In the genomic region with DNA sequence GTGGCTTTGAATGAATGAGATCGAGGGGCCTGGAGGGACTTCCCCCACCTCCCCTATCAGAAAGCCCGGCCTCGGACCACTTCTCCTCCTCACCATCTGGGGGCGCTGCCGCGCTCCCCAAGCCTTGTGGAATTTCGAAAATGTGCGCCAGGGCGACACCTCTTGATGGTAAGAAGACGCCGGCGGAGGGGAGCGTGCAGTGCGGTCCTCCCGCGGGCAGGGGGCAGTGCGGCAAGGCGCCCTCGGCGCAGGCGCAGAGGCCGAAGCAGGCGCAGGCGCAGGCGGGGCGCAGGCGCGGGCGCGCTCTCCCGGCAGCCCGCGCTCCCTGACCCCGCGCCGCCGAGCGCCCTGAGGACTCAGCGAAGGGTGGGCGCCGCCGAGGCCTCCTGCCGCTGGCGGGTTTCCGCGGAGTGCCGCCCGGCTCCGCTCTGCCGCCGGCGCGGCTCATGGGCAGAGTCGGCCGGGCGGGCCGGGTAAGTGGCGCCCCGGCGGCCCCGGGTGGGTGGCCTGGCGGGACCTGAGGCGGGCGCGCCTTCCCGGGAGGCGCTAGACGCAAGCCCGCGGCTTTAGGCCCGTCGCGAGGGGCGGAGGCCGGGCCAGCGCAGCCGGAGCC, we compare ENCODE assay signal across 1 cellular context.
TF ChIP-seq lines count a peak whose summit lies in the region.

A gene with protein sequence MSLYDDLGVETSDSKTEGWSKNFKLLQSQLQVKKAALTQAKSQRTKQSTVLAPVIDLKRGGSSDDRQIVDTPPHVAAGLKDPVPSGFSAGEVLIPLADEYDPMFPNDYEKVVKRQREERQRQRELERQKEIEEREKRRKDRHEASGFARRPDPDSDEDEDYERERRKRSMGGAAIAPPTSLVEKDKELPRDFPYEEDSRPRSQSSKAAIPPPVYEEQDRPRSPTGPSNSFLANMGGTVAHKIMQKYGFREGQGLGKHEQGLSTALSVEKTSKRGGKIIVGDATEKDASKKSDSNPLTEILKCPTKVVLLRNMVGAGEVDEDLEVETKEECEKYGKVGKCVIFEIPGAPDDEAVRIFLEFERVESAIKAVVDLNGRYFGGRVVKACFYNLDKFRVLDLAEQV (plus strand): TSS at position 314 of the 613 bp plus-strand sequence. CDS start 8,032 bp downstream, outside the sequence.

TF ChIP-seq in K562, 482 proteins besides CTCF, POLR2A, EP300 and RAD21 (continued from another document and continues in another):
- TF ChIP-seq RBFOX2 (IDR thresholded peaks at IDR 0.05; ENCODE audit: low read depth, low read length) (peak; percentile 77), NEUROD1 (IDR thresholded peaks at IDR 0.05; ENCODE audit: borderline replicate concordance, low read depth, low read length, partially characterized antibody) (peak; percentile 70), FOXM1 (IDR thresholded peaks at IDR 0.05; ENCODE audit: low read depth) (peak; percentile 68), FOXM1 (CRISPR knock-in tag; IDR thresholded peaks at IDR 0.05; ENCODE audit: low read depth) (0 out of 2 replicates have a peak, but pooled peaks have one; percentile 68), FOSL1 (tag; conservative IDR thresholded peaks at IDR 0.05) (no peak), DDX20 (tag; IDR thresholded peaks at IDR 0.05; ENCODE audit: low read depth) (no peak), CHD2 (IDR thresholded peaks at IDR 0.05; ENCODE audit: low read depth, low read length) (no peak), SPI1 (IDR thresholded peaks at IDR 0.05; ENCODE audit: borderline replicate concordance, low read depth, low read length) (0 out of 2 replicates have a peak, but pooled peaks have one; percentile 28), LARP7 (IDR thresholded peaks at IDR 0.05) (no peak), DMBX1 (CRISPR knock-in tag; IDR thresholded peaks at IDR 0.05; ENCODE audit: borderline replicate concordance) (no peak), TEAD4 (IDR thresholded peaks at IDR 0.05; ENCODE audit: low read length) (peak; percentile 90), TEAD4 (CRISPR knock-in tag; IDR thresholded peaks at IDR 0.05; ENCODE audit: borderline replicate concordance) (peak; percentile 96), FOXJ2 (tag; IDR thresholded peaks at IDR 0.05) (no peak), ZNF75A (CRISPR knock-in tag; IDR thresholded peaks at IDR 0.05) (no peak), PHF8 (IDR thresholded peaks at IDR 0.05; ENCODE audit: borderline replicate concordance, low read length) (peak; percentile 92; the same call in 1 of the 2 replicates), NCOA4 (IDR thresholded peaks at IDR 0.05; ENCODE audit: partially characterized antibody) (no peak), ADNP (tag; IDR thresholded peaks at IDR 0.05) (no peak), ATF7 (IDR thresholded peaks at IDR 0.05) (peak; percentile 82), NFIC (IDR thresholded peaks at IDR 0.05) (0 out of 2 replicates have a peak, but pooled peaks have one; percentile 18), HMGN3 (IDR thresholded peaks at IDR 0.05; ENCODE audit: borderline replicate concordance, extremely low read depth, insufficient read length, low read depth, low read length) (peak; percentile 54), POLR2AphosphoS5 (IDR thresholded peaks at IDR 0.05; ENCODE audit: control insufficient read depth, insufficient read depth, low read depth, low read length) (peak; percentile 61; the same call in 1 of the 2 replicates), STAT5B (CRISPR knock-in tag; IDR thresholded peaks at IDR 0.05) (no peak), MAZ (CRISPR knock-in tag; conservative IDR thresholded peaks at IDR 0.05 in 1 of 2, IDR thresholded peaks at IDR 0.05 in 1 of 2) (peak; percentile 68 to 90), CTBP1 (IDR thresholded peaks at IDR 0.05; ENCODE audit: borderline replicate concordance) (peak; percentile 83), HNRNPH1 (optimal IDR thresholded peaks at IDR 0.05; ENCODE audit: low read depth, low read length) (no peak), TBL1XR1 (IDR thresholded peaks at IDR 0.05; ENCODE audit: low read length in 2 of 2) (peak; percentile 22 to 37; a peak in 1 of 4 replicates), GABPB1 (CRISPR knock-in tag; IDR thresholded peaks at IDR 0.05) (0 out of 2 replicates have a peak, but pooled peaks have one; percentile 55), NBN (IDR thresholded peaks at IDR 0.05; ENCODE audit: low read depth) (peak; percentile 54; the same call in 1 of the 2 replicates), TOE1 (IDR thresholded peaks at IDR 0.05; ENCODE audit: borderline replicate concordance) (peak; percentile 30; the same call in 1 of the 2 replicates), TOE1 (CRISPR knock-in tag; IDR thresholded peaks at IDR 0.05; ENCODE audit: borderline replicate concordance, low read depth) (no peak), FOXK2 (conservative IDR thresholded peaks at IDR 0.05 in 1 of 2, IDR thresholded peaks at IDR 0.05 in 1 of 2; ENCODE audit: low read depth in 2 of 2) (0 out of 4 replicates have a peak, but pooled peaks of 1 of the 2 experiments have one; percentile 34)
- TF ChIP-seq, protein P1, sequence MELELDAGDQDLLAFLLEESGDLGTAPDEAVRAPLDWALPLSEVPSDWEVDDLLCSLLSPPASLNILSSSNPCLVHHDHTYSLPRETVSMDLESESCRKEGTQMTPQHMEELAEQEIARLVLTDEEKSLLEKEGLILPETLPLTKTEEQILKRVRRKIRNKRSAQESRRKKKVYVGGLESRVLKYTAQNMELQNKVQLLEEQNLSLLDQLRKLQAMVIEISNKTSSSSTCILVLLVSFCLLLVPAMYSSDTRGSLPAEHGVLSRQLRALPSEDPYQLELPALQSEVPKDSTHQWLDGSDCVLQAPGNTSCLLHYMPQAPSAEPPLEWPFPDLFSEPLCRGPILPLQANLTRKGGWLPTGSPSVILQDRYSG (tag; conservative IDR thresholded peaks at IDR 0.05; ENCODE audit: low read depth), result no peak
- TF ChIP-seq, protein P2, sequence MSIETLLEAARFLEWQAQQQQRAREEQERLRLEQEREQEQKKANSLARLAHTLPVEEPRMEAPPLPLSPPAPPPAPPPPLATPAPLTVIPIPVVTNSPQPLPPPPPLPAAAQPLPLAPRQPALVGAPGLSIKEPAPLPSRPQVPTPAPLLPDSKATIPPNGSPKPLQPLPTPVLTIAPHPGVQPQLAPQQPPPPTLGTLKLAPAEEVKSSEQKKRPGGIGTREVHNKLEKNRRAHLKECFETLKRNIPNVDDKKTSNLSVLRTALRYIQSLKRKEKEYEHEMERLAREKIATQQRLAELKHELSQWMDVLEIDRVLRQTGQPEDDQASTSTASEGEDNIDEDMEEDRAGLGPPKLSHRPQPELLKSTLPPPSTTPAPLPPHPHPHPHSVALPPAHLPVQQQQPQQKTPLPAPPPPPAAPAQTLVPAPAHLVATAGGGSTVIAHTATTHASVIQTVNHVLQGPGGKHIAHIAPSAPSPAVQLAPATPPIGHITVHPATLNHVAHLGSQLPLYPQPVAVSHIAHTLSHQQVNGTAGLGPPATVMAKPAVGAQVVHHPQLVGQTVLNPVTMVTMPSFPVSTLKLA (conservative IDR thresholded peaks at IDR 0.05), result peak; percentile 57 to 70; a peak in 3 of 4 replicates
- TF ChIP-seq, protein P3, sequence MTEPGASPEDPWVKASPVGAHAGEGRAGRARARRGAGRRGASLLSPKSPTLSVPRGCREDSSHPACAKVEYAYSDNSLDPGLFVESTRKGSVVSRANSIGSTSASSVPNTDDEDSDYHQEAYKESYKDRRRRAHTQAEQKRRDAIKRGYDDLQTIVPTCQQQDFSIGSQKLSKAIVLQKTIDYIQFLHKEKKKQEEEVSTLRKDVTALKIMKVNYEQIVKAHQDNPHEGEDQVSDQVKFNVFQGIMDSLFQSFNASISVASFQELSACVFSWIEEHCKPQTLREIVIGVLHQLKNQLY (CRISPR knock-in tag; conservative IDR thresholded peaks at IDR 0.05), result no peak
- TF ChIP-seq, protein P4, sequence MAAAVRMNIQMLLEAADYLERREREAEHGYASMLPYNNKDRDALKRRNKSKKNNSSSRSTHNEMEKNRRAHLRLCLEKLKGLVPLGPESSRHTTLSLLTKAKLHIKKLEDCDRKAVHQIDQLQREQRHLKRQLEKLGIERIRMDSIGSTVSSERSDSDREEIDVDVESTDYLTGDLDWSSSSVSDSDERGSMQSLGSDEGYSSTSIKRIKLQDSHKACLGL (CRISPR knock-in tag; IDR thresholded peaks at IDR 0.05; ENCODE audit: borderline replicate concordance, poor library complexity, severe bottlenecking), result no peak
- TF ChIP-seq, protein P5, sequence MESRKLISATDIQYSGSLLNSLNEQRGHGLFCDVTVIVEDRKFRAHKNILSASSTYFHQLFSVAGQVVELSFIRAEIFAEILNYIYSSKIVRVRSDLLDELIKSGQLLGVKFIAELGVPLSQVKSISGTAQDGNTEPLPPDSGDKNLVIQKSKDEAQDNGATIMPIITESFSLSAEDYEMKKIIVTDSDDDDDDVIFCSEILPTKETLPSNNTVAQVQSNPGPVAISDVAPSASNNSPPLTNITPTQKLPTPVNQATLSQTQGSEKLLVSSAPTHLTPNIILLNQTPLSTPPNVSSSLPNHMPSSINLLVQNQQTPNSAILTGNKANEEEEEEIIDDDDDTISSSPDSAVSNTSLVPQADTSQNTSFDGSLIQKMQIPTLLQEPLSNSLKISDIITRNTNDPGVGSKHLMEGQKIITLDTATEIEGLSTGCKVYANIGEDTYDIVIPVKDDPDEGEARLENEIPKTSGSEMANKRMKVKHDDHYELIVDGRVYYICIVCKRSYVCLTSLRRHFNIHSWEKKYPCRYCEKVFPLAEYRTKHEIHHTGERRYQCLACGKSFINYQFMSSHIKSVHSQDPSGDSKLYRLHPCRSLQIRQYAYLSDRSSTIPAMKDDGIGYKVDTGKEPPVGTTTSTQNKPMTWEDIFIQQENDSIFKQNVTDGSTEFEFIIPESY (CRISPR knock-in tag; IDR thresholded peaks at IDR 0.05), result peak; percentile 75; the same call in 1 of the 2 replicates
- TF ChIP-seq, protein P6, sequence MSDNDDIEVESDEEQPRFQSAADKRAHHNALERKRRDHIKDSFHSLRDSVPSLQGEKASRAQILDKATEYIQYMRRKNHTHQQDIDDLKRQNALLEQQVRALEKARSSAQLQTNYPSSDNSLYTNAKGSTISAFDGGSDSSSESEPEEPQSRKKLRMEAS (CRISPR knock-in tag; IDR thresholded peaks at IDR 0.05), result no peak
- TF ChIP-seq, protein P7, sequence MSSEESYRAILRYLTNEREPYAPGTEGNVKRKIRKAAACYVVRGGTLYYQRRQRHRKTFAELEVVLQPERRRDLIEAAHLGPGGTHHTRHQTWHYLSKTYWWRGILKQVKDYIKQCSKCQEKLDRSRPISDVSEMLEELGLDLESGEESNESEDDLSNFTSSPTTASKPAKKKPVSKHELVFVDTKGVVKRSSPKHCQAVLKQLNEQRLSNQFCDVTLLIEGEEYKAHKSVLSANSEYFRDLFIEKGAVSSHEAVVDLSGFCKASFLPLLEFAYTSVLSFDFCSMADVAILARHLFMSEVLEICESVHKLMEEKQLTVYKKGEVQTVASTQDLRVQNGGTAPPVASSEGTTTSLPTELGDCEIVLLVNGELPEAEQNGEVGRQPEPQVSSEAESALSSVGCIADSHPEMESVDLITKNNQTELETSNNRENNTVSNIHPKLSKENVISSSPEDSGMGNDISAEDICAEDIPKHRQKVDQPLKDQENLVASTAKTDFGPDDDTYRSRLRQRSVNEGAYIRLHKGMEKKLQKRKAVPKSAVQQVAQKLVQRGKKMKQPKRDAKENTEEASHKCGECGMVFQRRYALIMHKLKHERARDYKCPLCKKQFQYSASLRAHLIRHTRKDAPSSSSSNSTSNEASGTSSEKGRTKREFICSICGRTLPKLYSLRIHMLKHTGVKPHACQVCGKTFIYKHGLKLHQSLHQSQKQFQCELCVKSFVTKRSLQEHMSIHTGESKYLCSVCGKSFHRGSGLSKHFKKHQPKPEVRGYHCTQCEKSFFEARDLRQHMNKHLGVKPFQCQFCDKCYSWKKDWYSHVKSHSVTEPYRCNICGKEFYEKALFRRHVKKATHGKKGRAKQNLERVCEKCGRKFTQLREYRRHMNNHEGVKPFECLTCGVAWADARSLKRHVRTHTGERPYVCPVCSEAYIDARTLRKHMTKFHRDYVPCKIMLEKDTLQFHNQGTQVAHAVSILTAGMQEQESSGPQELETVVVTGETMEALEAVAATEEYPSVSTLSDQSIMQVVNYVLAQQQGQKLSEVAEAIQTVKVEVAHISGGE (CRISPR knock-in tag; IDR thresholded peaks at IDR 0.05), result peak in 1 of 3 experiments; percentile 58; a peak in 2 of 6 replicates
- TF ChIP-seq, protein P8, sequence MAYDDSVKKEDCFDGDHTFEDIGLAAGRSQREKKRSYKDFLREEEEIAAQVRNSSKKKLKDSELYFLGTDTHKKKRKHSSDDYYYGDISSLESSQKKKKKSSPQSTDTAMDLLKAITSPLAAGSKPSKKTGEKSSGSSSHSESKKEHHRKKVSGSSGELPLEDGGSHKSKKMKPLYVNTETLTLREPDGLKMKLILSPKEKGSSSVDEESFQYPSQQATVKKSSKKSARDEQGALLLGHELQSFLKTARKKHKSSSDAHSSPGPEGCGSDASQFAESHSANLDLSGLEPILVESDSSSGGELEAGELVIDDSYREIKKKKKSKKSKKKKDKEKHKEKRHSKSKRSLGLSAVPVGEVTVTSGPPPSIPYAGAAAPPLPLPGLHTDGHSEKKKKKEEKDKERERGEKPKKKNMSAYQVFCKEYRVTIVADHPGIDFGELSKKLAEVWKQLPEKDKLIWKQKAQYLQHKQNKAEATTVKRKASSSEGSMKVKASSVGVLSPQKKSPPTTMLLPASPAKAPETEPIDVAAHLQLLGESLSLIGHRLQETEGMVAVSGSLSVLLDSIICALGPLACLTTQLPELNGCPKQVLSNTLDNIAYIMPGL (CRISPR knock-in tag; IDR thresholded peaks at IDR 0.05), result peak; percentile 71; the same call in 1 of the 2 replicates
- TF ChIP-seq, protein P9, sequence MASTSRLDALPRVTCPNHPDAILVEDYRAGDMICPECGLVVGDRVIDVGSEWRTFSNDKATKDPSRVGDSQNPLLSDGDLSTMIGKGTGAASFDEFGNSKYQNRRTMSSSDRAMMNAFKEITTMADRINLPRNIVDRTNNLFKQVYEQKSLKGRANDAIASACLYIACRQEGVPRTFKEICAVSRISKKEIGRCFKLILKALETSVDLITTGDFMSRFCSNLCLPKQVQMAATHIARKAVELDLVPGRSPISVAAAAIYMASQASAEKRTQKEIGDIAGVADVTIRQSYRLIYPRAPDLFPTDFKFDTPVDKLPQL (IDR thresholded peaks at IDR 0.05; ENCODE audit: extremely low read depth, insufficient read length), result no peak
- TF ChIP-seq, protein P10, sequence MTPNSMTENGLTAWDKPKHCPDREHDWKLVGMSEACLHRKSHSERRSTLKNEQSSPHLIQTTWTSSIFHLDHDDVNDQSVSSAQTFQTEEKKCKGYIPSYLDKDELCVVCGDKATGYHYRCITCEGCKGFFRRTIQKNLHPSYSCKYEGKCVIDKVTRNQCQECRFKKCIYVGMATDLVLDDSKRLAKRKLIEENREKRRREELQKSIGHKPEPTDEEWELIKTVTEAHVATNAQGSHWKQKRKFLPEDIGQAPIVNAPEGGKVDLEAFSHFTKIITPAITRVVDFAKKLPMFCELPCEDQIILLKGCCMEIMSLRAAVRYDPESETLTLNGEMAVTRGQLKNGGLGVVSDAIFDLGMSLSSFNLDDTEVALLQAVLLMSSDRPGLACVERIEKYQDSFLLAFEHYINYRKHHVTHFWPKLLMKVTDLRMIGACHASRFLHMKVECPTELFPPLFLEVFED (CRISPR knock-in tag; conservative IDR thresholded peaks at IDR 0.05), result no peak
